ENCODE assay signal across 1 cellular context in the genomic region with DNA sequence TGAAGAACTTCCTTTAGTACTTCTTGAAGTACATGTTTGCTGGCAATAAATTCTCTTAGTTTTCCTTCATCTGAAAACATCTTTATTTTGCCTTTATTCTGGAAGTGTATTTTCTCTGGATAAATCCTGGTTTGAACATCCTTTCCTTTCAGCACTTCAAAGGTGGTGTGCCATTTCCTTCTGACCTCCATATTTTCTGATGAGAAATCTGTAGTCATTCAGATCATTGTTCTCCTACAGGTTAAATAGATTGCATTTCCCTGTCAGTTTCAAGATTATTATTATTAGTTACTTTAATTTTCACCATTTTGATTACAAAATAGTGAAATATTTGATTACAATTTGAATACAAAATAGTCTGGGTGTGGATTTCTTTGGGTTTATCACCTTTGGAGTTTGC.
TF ChIP-seq lines count a peak whose summit lies in the region.

No MANE protein-coding gene starts in this region.

TF ChIP-seq in GM23338, 12 proteins besides CTCF, POLR2A, EP300 and RAD21 (continued from another document):
- TF ChIP-seq, protein P1, sequence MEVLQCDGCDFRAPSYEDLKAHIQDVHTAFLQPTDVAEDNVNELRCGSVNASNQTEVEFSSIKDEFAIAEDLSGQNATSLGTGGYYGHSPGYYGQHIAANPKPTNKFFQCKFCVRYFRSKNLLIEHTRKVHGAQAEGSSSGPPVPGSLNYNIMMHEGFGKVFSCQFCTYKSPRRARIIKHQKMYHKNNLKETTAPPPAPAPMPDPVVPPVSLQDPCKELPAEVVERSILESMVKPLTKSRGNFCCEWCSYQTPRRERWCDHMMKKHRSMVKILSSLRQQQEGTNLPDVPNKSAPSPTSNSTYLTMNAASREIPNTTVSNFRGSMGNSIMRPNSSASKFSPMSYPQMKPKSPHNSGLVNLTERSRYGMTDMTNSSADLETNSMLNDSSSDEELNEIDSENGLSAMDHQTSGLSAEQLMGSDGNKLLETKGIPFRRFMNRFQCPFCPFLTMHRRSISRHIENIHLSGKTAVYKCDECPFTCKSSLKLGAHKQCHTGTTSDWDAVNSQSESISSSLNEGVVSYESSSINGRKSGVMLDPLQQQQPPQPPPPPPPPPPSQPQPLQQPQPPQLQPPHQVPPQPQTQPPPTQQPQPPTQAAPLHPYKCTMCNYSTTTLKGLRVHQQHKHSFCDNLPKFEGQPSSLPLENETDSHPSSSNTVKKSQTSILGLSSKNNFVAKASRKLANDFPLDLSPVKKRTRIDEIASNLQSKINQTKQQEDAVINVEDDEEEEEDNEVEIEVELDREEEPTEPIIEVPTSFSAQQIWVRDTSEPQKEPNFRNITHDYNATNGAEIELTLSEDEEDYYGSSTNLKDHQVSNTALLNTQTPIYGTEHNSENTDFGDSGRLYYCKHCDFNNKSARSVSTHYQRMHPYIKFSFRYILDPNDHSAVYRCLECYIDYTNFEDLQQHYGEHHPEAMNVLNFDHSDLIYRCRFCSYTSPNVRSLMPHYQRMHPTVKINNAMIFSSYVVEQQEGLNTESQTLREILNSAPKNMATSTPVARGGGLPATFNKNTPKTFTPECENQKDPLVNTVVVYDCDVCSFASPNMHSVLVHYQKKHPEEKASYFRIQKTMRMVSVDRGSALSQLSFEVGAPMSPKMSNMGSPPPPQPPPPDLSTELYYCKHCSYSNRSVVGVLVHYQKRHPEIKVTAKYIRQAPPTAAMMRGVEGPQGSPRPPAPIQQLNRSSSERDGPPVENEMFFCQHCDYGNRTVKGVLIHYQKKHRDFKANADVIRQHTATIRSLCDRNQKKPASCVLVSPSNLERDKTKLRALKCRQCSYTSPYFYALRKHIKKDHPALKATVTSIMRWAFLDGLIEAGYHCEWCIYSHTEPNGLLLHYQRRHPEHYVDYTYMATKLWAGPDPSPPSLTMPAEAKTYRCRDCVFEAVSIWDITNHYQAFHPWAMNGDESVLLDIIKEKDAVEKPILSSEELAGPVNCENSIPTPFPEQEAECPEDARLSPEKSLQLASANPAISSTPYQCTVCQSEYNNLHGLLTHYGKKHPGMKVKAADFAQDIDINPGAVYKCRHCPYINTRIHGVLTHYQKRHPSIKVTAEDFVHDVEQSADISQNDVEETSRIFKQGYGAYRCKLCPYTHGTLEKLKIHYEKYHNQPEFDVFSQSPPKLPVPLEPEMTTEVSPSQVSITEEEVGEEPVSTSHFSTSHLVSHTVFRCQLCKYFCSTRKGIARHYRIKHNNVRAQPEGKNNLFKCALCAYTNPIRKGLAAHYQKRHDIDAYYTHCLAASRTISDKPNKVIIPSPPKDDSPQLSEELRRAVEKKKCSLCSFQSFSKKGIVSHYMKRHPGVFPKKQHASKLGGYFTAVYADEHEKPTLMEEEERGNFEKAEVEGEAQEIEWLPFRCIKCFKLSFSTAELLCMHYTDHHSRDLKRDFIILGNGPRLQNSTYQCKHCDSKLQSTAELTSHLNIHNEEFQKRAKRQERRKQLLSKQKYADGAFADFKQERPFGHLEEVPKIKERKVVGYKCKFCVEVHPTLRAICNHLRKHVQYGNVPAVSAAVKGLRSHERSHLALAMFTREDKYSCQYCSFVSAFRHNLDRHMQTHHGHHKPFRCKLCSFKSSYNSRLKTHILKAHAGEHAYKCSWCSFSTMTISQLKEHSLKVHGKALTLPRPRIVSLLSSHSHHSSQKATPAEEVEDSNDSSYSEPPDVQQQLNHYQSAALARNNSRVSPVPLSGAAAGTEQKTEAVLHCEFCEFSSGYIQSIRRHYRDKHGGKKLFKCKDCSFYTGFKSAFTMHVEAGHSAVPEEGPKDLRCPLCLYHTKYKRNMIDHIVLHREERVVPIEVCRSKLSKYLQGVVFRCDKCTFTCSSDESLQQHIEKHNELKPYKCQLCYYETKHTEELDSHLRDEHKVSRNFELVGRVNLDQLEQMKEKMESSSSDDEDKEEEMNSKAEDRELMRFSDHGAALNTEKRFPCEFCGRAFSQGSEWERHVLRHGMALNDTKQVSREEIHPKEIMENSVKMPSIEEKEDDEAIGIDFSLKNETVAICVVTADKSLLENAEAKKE (CRISPR knock-in tag; IDR thresholded peaks at IDR 0.05), result no peak
- TF ChIP-seq EZH2phosphoT487 (IDR thresholded peaks at IDR 0.05; ENCODE audit: unreplicated experiment), result no peak
